29 cellular contexts compared by ENCODE assay signal in the genomic region with DNA sequence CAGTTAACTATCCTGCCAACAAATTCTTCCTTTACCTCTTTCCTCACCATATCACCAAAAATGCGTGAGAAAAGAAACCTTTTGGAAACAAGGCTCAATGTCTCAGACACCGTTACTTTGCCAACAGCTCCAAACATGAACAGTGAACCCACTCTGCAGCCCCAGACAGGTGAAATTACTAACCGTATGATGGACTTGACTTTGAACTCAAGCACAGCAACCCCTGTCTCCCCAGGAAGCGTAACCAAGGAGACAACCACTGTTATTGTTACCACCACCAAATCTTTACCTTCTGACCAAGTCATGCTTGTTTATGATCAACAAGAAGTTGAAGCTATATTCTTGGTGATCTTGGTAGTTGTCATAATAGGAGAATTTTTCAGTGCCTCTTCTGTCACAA.
"Had no signal": no experiment of that assay in that cellular context is flagged by ENCODE, and none has a peak within 500 bp of the region (broad histone marks: within the 10 kb centered on the region; RNA-seq: fewer than 3 reads in every experiment).

No MANE protein-coding gene starts in this region.

- H3K27me3 ChIP-seq: adrenal gland, body of pancreas, dorsolateral prefrontal cortex, neutrophil, suprapubic skin, tibial artery, upper lobe of right lung had no signal

- H3K36me3 ChIP-seq: neutrophil had no signal

- H3K27ac Mint-ChIP-seq: activated CD4-positive, alpha-beta memory T cell treated with anti-CD3 and anti-CD28 coated beads for 36 hours; activated T-cell treated with anti-CD3 and anti-CD28 coated beads, Interleukin-2, amount 50 U/mL, for 72 hours; nephron progenitor cell; progenitor cell of endocrine pancreas; stimulated activated memory B cell treated with anti-CD40 and anti-IgM and Interleukin-4, amounts not matched to agents 10 μg/mL and 1 μg/mL and 100 μg/mL, for 72 hours had no signal

- H3K4me1 ChIP-seq: upper lobe of right lung had no signal

- H3K4me3 Mint-ChIP-seq: activated CD4-positive, alpha-beta memory T cell treated with anti-CD3 and anti-CD28 coated beads for 36 hours; activated T-cell treated with anti-CD3 and anti-CD28 coated beads, Interleukin-2, amount 50 U/mL, for 72 hours; nephron progenitor cell; stimulated activated memory B cell treated with anti-CD40 and anti-IgM and Interleukin-4, amounts not matched to agents 10 μg/mL and 1 μg/mL and 100 μg/mL, for 72 hours had no signal

- H3K9me3 Mint-ChIP-seq: activated CD4-positive, alpha-beta memory T cell treated with anti-CD3 and anti-CD28 coated beads for 36 hours; activated T-cell treated with anti-CD3 and anti-CD28 coated beads, Interleukin-2, amount 50 U/mL, for 72 hours; stimulated activated memory B cell treated with anti-CD40 and anti-IgM and Interleukin-4, amounts not matched to agents 10 μg/mL and 1 μg/mL and 100 μg/mL, for 72 hours had no signal

- ATAC-seq: body of pancreas; esophagus mucosa; left cardiac atrium; left ventricle myocardium superior; stimulated activated memory B cell treated with anti-CD40 and anti-IgM and Interleukin-4, amounts not matched to agents 10 μg/mL and 1 μg/mL and 100 μg/mL, for 72 hours; upper lobe of right lung had no signal

- H3K4me3 ChIP-seq: adrenal gland, body of pancreas, coronary artery, dorsolateral prefrontal cortex, smooth muscle cell, suprapubic skin, tibial artery, upper lobe of right lung had no signal

- H3K9me3 ChIP-seq: adrenal gland, body of pancreas, neutrophil, suprapubic skin, tibial artery, upper lobe of right lung had no signal

- DNase-seq: activated CD4-positive, alpha-beta memory T cell treated with anti-CD3 and anti-CD28 coated beads for 36 hours; activated CD4-positive, alpha-beta T cell treated with anti-CD3 and anti-CD28 coated beads for 4 hours; activated effector memory CD4-positive, alpha-beta T cell treated with Interleukin-2 at 50 U/mL for 16 hours; activated naive CD4-positive, alpha-beta T cell treated with Interleukin-2 at 50 U/mL for 16 hours; activated T-cell treated with anti-CD3 and anti-CD28 coated beads, Interleukin-2, amount 50 U/mL, for 72 hours; adrenal gland; aorta; body of pancreas; dorsolateral prefrontal cortex; foreskin fibroblast; head of caudate nucleus; hippocampal formation; left cardiac atrium; left ventricle myocardium superior; nephron progenitor cell; stimulated activated CD4-positive, alpha-beta T cell treated with anti-CD3 and anti-CD28 coated beads, Interleukin-1b, Interleukin-23, amount 100 ng/mL, for 48 hours; stimulated activated CD4-positive, alpha-beta T cell treated with anti-CD3 and anti-CD28 coated beads, Interleukin-4, amount 100 ng/mL, for 4 hours; stimulated activated CD8-positive, alpha-beta memory T cell treated with anti-CD3 and anti-CD28 coated beads, Interleukin-4, amount 100 ng/mL, for 48 hours; T-helper 1 cell; tibial artery; upper lobe of right lung had no signal

- H3K27me3 Mint-ChIP-seq: activated CD4-positive, alpha-beta memory T cell treated with anti-CD3 and anti-CD28 coated beads for 36 hours; activated naive CD8-positive, alpha-beta T cell; progenitor cell of endocrine pancreas; stimulated activated memory B cell treated with anti-CD40 and anti-IgM and Interleukin-4, amounts not matched to agents 10 μg/mL and 1 μg/mL and 100 μg/mL, for 72 hours had no signal
